ENCODE assay signal across 18 cellular contexts in genomic region chr11:9862981-9863380, GRCh38.
A peak's percentile ranks its signal among the peaks of the same experiment; 100 is the strongest.
DNase-seq lines count a peak whose midpoint lies in the region; FAIRE-seq and TF ChIP-seq lines count a peak whose summit lies in the region.
"Had no signal": no experiment of that assay in that cellular context is flagged by ENCODE, and none has a peak within 500 bp of the region (broad histone marks: within the 10 kb centered on the region; RNA-seq: fewer than 3 reads in every experiment).

No MANE protein-coding gene starts in this region.

- H3K36me3 ChIP-seq in GM23248 (ENCODE audit: low read depth) (no peaks in the 10 kb centered on the region), neural progenitor cell (no peaks in the 10 kb centered on the region), ovary (no peaks in the 10 kb centered on the region)

- no peaks in the 10 kb centered on the region for H3K27me3 Mint-ChIP-seq in neural progenitor cell (ENCODE audit: insufficient read depth, low read depth)

- H4K20me1 ChIP-seq in GM23248 (ENCODE audit: insufficient read depth) (no peaks in the 10 kb centered on the region), neural progenitor cell (ENCODE audit: low read depth) (no peaks in the 10 kb centered on the region)

- no peak for TF ChIP-seq POLR2A in ovary (IDR thresholded peaks at IDR 0.05)

- no peaks in the 10 kb centered on the region for H3K9me2 ChIP-seq in GM23248 (ENCODE audit: insufficient read depth)

- no peak for DNase-seq in GM23248
- DNase-seq in NCI-H69 (lab: John Stamatoyannopoulos, UW) = peak; percentile 76
- peak; percentile 59 for DNase-seq in dermis blood vessel endothelial cell
- DNase-seq in neural progenitor cell (ENCODE audit: low spot score) = no peak
- no peak for DNase-seq in HCEC 1CT
- no peak for DNase-seq in GM19240 (ENCODE audit: insufficient read length, low spot score)
- DNase-seq in HTR-8/SVneo (ENCODE audit: insufficient read length, low spot score) = no peak
- DNase-seq in ovary = no peak
- DNase-seq: activated CD4-positive, alpha-beta T cell treated with anti-CD3 and anti-CD28 coated beads, Interleukin-2, amount 50 U/mL, for 1 hour; activated T-cell treated with anti-CD3 and anti-CD28 coated beads, Interleukin-2, amount 50 U/mL, for 72 hours; CD8-positive, alpha-beta memory T cell; cortex of kidney; GDM1; KG1; NCI-H774; Right ventricle myocardium superior; stimulated activated CD4-positive, alpha-beta T cell treated with anti-CD3 and anti-CD28 coated beads, Interleukin-4, amount 100 ng/mL, for 24 hours had no signal

- peaks cover 27% of the 10 kb centered on the region for H3K4me1 ChIP-seq in GM23248 (ENCODE audit: insufficient read depth)
- H3K4me1 ChIP-seq in neural progenitor cell = peaks cover 18% of the 10 kb centered on the region
- no peaks in the 10 kb centered on the region for H3K4me1 ChIP-seq in ovary (ENCODE audit: insufficient read depth)

- H3K9me3 Mint-ChIP-seq in neural progenitor cell = peaks cover 6% of the 10 kb centered on the region
- H3K9me3 Mint-ChIP-seq: CD8-positive, alpha-beta memory T cell had no signal

- no peaks in the 10 kb centered on the region for H3K27me3 ChIP-seq in GM23248 (replicated peaks; ENCODE audit: insufficient read depth)
- no peaks in the 10 kb centered on the region for H3K27me3 ChIP-seq in neural progenitor cell
- H3K27me3 ChIP-seq in ovary = no peaks in the 10 kb centered on the region

- no peak for FAIRE-seq in HTR-8/SVneo (lab: Jason Lieb, UNC)

- TF ChIP-seq CTCF in neural progenitor cell (IDR thresholded peaks at IDR 0.05) (no peak), ovary (IDR thresholded peaks at IDR 0.05) (no peak)

- no peaks in the 10 kb centered on the region for H3K9me3 ChIP-seq in GM23248 (ENCODE audit: low read depth)
- no peaks in the 10 kb centered on the region for H3K9me3 ChIP-seq in neural progenitor cell (ENCODE audit: low read depth)
- no peaks in the 10 kb centered on the region for H3K9me3 ChIP-seq in ovary

- H3K4me1 Mint-ChIP-seq in neural progenitor cell = peaks cover 38% of the 10 kb centered on the region

- 70 to 77% methylated on average over 2 of the region's 2 CpGs for WGBS in GM23248 (ENCODE audit: low coverage in 1 of 2, low lambda C conversion rate in 2 of 2, missing lambda C conversion rate in 2 of 2), 2 experiments
- WGBS in ovary, 3 donors = 69 to 77% (median 77%) methylated on average over 2 of the region's 2 CpGs

- no peak overlapping the region for H3K27ac ChIP-seq in GM23248
- H3K27ac ChIP-seq in neural progenitor cell = no peak overlapping the region
- no peak overlapping the region for H3K27ac ChIP-seq in ovary

- intact Hi-C loops in ovary (cut with DNase I) = no loop called here

- peak overlapping the region; percentile 46 for H3K27ac Mint-ChIP-seq in neural progenitor cell
- H3K27ac Mint-ChIP-seq: activated T-cell treated with anti-CD3 and anti-CD28 coated beads, Interleukin-2, amount 50 U/mL, for 72 hours; CD8-positive, alpha-beta memory T cell had no signal

- H3K9ac ChIP-seq in GM23248 (no peak overlapping the region), neural progenitor cell (no peak overlapping the region)

- in situ Hi-C loops in GM23248 (cut with MboI) = no loop called here

- H3K36me3 Mint-ChIP-seq in neural progenitor cell = peaks cover 1% of the 10 kb centered on the region

- H3K79me2 ChIP-seq in GM23248 (ENCODE audit: insufficient read depth) (peaks cover 14% of the 10 kb centered on the region; the same call in 1 of the 2 replicates), neural progenitor cell (ENCODE audit: low read depth) (no peaks in the 10 kb centered on the region)

- H2AFZ ChIP-seq in GM23248 (0 out of 2 replicates have a peak overlapping the region, but pooled peaks have one; percentile 12), neural progenitor cell (replicated peaks) (no peak overlapping the region)

- TF ChIP-seq EP300 in ovary (IDR thresholded peaks at IDR 0.05) = no peak

- H3K4me2 ChIP-seq in GM23248 (ENCODE audit: unreplicated experiment) = no peak overlapping the region
- H3K4me2 ChIP-seq in neural progenitor cell = no peak overlapping the region

- no peak overlapping the region for H3K4me3 ChIP-seq in GM23248
- H3K4me3 ChIP-seq in neural progenitor cell = no peak overlapping the region
- no peak overlapping the region for H3K4me3 ChIP-seq in ovary
- H3K4me3 ChIP-seq: lung had no signal

- H3K4me3 Mint-ChIP-seq in neural progenitor cell = peak overlapping the region; percentile 44
- H3K4me3 Mint-ChIP-seq: activated T-cell treated with anti-CD3 and anti-CD28 coated beads, Interleukin-2, amount 50 U/mL, for 72 hours; CD8-positive, alpha-beta memory T cell had no signal

- H3F3A ChIP-seq in GM23248 (ENCODE audit: insufficient read depth) (peaks cover 15% of the 10 kb centered on the region; the same call in 1 of the 2 replicates), neural progenitor cell (ENCODE audit: low read depth) (peaks cover 15% of the 10 kb centered on the region)

Comparison
In these comparisons a context has a peak if more than half of its experiments do, and no peak if none do; other contexts are left out.
1. DNase-seq: peak in NCI-H69 (single experiment) and dermis blood vessel endothelial cell (single experiment); none in GM23248 (single experiment), neural progenitor cell (single experiment), HCEC 1CT (single experiment), GM19240 (single experiment), HTR-8/SVneo (single experiment) and ovary (0 of 5).